In genomic region chr22:37183432-37184379, GRCh38 we compare ENCODE assay signal across 15 cellular contexts. TPM values are rescaled to one million over a fixed set of nuclear protein-coding genes. Genes with fewer than 3 reads are reported as not detected.
DNase-seq lines count a peak whose midpoint lies in the region; ATAC-seq and TF ChIP-seq lines count a peak whose summit lies in the region.
"Had no signal": no experiment of that assay in that cellular context is flagged by ENCODE, and none has a peak within 500 bp of the region (broad histone marks: within the 10 kb centered on the region; RNA-seq: fewer than 3 reads in every experiment).

No MANE protein-coding gene starts in this region.

- 79% methylated on average over 17 of the region's 17 CpGs for WGBS in right cardiac atrium
- 67 to 75% (median 74%) methylated on average over 15 to 17 of the region's 17 CpGs for WGBS in spleen, 5 donors

- H4K20me1 ChIP-seq in Loucy (ENCODE audit: insufficient read depth, low read length, poor library complexity, severe bottlenecking) (no peaks in the 10 kb centered on the region), Karpas-422 (ENCODE audit: insufficient read depth, low read depth, low read length) (no peaks in the 10 kb centered on the region)

- no peak overlapping the region; the same call in 1 of the 2 replicates for H2AFZ ChIP-seq in Loucy (ENCODE audit: low read length)
- H2AFZ ChIP-seq in Karpas-422 (ENCODE audit: low read length), result no peak overlapping the region

- H3K9me3 ChIP-seq in Loucy (ENCODE audit: insufficient read depth, low read depth, low read length), result no peaks in the 10 kb centered on the region
- H3K9me3 ChIP-seq in right cardiac atrium (ENCODE audit: control insufficient read depth, low read length), result no peaks in the 10 kb centered on the region
- no peaks in the 10 kb centered on the region for H3K9me3 ChIP-seq in spleen
- H3K9me3 ChIP-seq in Karpas-422 (ENCODE audit: low read length), result no peaks in the 10 kb centered on the region

- peak overlapping the region; percentile 13 for H3K9ac ChIP-seq in Loucy (ENCODE audit: low read depth, low read length, poor library complexity, severe bottlenecking)
- H3K9ac ChIP-seq in Karpas-422 (ENCODE audit: low read length), result no peak overlapping the region

- ATAC-seq in Right ventricle myocardium inferior (no peak), Right ventricle myocardium superior (ENCODE audit: poor library complexity) (no peak), right cardiac atrium (no peak), HG02623 (IDR thresholded peaks at IDR 0.05; ENCODE audit: unreplicated experiment) (no peak)
- ATAC-seq: stimulated activated memory B cell treated with anti-CD40 and anti-IgM and Interleukin-4, amounts not matched to agents 10 μg/mL and 1 μg/mL and 100 μg/mL, for 72 hours had no signal

- no peak overlapping the region for H3K27ac ChIP-seq in right cardiac atrium (ENCODE audit: low read length)
- H3K27ac ChIP-seq in spleen, result peak overlapping the region in 2 of 8 donors; percentile 26 to 42
- no peak overlapping the region for H3K27ac ChIP-seq in Karpas-422 (ENCODE audit: low read length)
- H3K27ac ChIP-seq: VCaP had no signal

- H3K4me1 ChIP-seq in Loucy (ENCODE audit: insufficient read depth, low read length, poor library complexity, severe bottlenecking) (peaks cover 31% of the 10 kb centered on the region), right cardiac atrium (ENCODE audit: control insufficient read depth, insufficient read depth, low read length) (peaks cover 10% of the 10 kb centered on the region), spleen (peaks cover 31 to 78% (median 50%) of the 10 kb centered on the region in 6 donors), Karpas-422 (ENCODE audit: low read length) (no peaks in the 10 kb centered on the region)

- intact Hi-C loops in Right ventricle myocardium inferior (cut with DNase I), result no loop called here
- intact Hi-C loops in Right ventricle myocardium superior (cut with DNase I), result no loop called here
- intact Hi-C loops in right cardiac atrium (cut with DNase I), result no loop called here
- intact Hi-C loops in spleen (cut with DNase I; ENCODE audit: low total_unique reads), result no loop called here

- TF ChIP-seq CTCF in Loucy (conservative IDR thresholded peaks at IDR 0.05; ENCODE audit: low read length) (0 out of 2 replicates have a peak, but pooled peaks have one; percentile 29), spleen (IDR thresholded peaks at IDR 0.05 in 8 of 11, conservative IDR thresholded peaks at IDR 0.05 in 3 of 11) (no peak)

- 0 out of 2 replicates have a peak, but pooled peaks cover 6% of the 10 kb centered on the region for H3F3A ChIP-seq in Loucy (ENCODE audit: low read depth)

- DNase-seq in Right ventricle myocardium inferior (ENCODE audit: missing footprints) (peak; percentile 52), Right ventricle myocardium superior (no peak), right cardiac atrium (peak in 2 of 3 donors; percentile 13 to 39), spleen (peak; percentile 71), NCI-H510A (lab: John Stamatoyannopoulos, UW) (no peak), Karpas-422 (no peak)
- DNase-seq: activated T-cell treated with anti-CD3 and anti-CD28 coated beads for 4 hours; DMS79 treated with DMSO at 0.1 percent for 48 hours; NCI-H2029; stimulated activated CD4-positive, alpha-beta T cell treated with anti-CD3 and anti-CD28 coated beads, Interleukin-4, amount 100 ng/mL, for 1 hour had no signal

- no peaks in the 10 kb centered on the region for H3K36me3 ChIP-seq in Loucy (ENCODE audit: insufficient read depth, low read length)
- H3K36me3 ChIP-seq in spleen, result peaks cover 0 to 10% (median 3%) of the 10 kb centered on the region in 6 donors
- H3K36me3 ChIP-seq in Karpas-422 (ENCODE audit: insufficient read depth, low read length), result no peaks in the 10 kb centered on the region

- TF ChIP-seq POLR2A in spleen (IDR thresholded peaks at IDR 0.05), result no peak

- H3K27me3 ChIP-seq in Loucy (ENCODE audit: insufficient read depth, low read length, poor library complexity, severe bottlenecking), result no peaks in the 10 kb centered on the region
- H3K27me3 ChIP-seq in right cardiac atrium (ENCODE audit: control insufficient read depth, insufficient read depth), result no peaks in the 10 kb centered on the region
- H3K27me3 ChIP-seq in spleen (replicated peaks in 1 of 7), result no peaks in the 10 kb centered on the region
- H3K27me3 ChIP-seq in Karpas-422 (ENCODE audit: low read length), result no peaks in the 10 kb centered on the region

- H3K9me2 ChIP-seq in Loucy (replicated peaks; ENCODE audit: low read depth, low read length), result no peaks in the 10 kb centered on the region
- H3K9me2 ChIP-seq in Karpas-422 (replicated peaks; ENCODE audit: insufficient read depth, low read length), result no peaks in the 10 kb centered on the region

- H3K4me2 ChIP-seq in Loucy (ENCODE audit: low read depth, low read length, poor library complexity, severe bottlenecking) (no peak overlapping the region), Karpas-422 (ENCODE audit: low read depth, low read length, poor library complexity, severe bottlenecking) (no peak overlapping the region)

- H3K4me3 ChIP-seq in Loucy (ENCODE audit: low read length, poor library complexity, severe bottlenecking) (no peak overlapping the region), right cardiac atrium (ENCODE audit: low read length) (no peak overlapping the region), spleen (no peak overlapping the region), Karpas-422 (ENCODE audit: low read length) (no peak overlapping the region)

- H3K79me2 ChIP-seq in Loucy (ENCODE audit: insufficient read depth, low read length) (no peaks in the 10 kb centered on the region), Karpas-422 (ENCODE audit: low read length) (no peaks in the 10 kb centered on the region)

RNA-seq across cellular contexts. Expression of gene C1QTNF6, which starts 4.3 kb away (rescaled TPM):
- total RNA-seq in Right ventricle myocardium inferior (1.6 TPM), Right ventricle myocardium superior (1.5 TPM), right cardiac atrium (1 to 10 TPM; 2.8 to 3.3 (median 2.8) TPM), spleen (10 to 100 TPM in 1 of 7 donors, 1 to 10 TPM in 6; 5.3 to 10.3 (median 6.9) TPM)
- polyA plus RNA-seq in right cardiac atrium (2.0 TPM), spleen (1 to 10 TPM; 7.7 to 8.9 (median 8.8) TPM)
- total RNA-seq in Karpas-422 (2014; rRNA removed; shearing (Covaris generic); ENCODE audit: low replicate concordance), result 1.7 and 2.7 TPM in 2 replicates

RNA-seq across cellular contexts. Expression of gene SSTR3, which starts 28.6 kb away (rescaled TPM):
- not detected for total RNA-seq in Right ventricle myocardium inferior
- total RNA-seq in Right ventricle myocardium superior, result not detected
- not detected for total RNA-seq in right cardiac atrium
- not detected for polyA plus RNA-seq in right cardiac atrium
- 1 to 10 TPM in 3 of 7 donors, under 1 TPM in 4; 0.56 to 2.0 (median 0.95) TPM for total RNA-seq in spleen
- 1 to 10 TPM; 1.2 to 2.0 (median 1.5) TPM for polyA plus RNA-seq in spleen
- not detected in 2 replicates for total RNA-seq in Karpas-422 (2014; rRNA removed; shearing (Covaris generic); ENCODE audit: low replicate concordance)

RNA-seq across cellular contexts. Expression of gene IL2RB, which starts 34.0 kb away (rescaled TPM):
- total RNA-seq in Right ventricle myocardium inferior (1.3 TPM), Right ventricle myocardium superior (0.75 TPM), right cardiac atrium (under 1 TPM; 0.63 to 0.97 (median 0.72) TPM), spleen (10 to 100 TPM; 20.6 to 75.2 (median 51.5) TPM)
- polyA plus RNA-seq in right cardiac atrium (0.32 TPM), spleen (1 to 10 TPM; 3.7 to 5.9 (median 3.9) TPM)
- total RNA-seq in Karpas-422 (2014; rRNA removed; shearing (Covaris generic); ENCODE audit: low replicate concordance), result 0.25 TPM in 1 of 2 replicates, not detected in the other
- total RNA-seq: renal cortical epithelial cell had no signal

Comparison
In these comparisons a context has a peak if more than half of its experiments do, and no peak if none do; other contexts are left out.
1. DNase-seq: peak in Right ventricle myocardium inferior (single experiment), right cardiac atrium (2 of 3) and spleen (single experiment); none in Right ventricle myocardium superior (single experiment), NCI-H510A (single experiment) and Karpas-422 (single experiment).